ENCODE assay signal across 34 cellular contexts in genomic region chr5:39628348-39628747, GRCh38.
"Had no signal": no experiment of that assay in that cellular context is flagged by ENCODE, and none has a peak within 500 bp of the region (broad histone marks: within the 10 kb centered on the region; RNA-seq: fewer than 3 reads in every experiment).

No MANE protein-coding gene starts in this region.

- H3K9me3 ChIP-seq: MG63 had no signal

- H3K4me3 ChIP-seq: MG63 had no signal

- H3K36me3 ChIP-seq: MG63 had no signal

- H3K27me3 ChIP-seq: MG63 had no signal

- DNase-seq: Karpas-422, Kasumi-1, MG63, MM.1S, MV-4-11, NCI-H1048, NCI-H1092, NCI-H1092 treated with DMSO at 0.1 percent for 48 hours, NCI-H1105, NCI-H1105 treated with DMSO at 0.1 percent for 48 hours, NCI-H1417, NCI-H1417 treated with DMSO at 0.1 percent for 48 hours, NCI-H1436, NCI-H1436 treated with DMSO at 0.1 percent for 48 hours, NCI-H146, NCI-H1694, NCI-H1694 treated with DMSO at 0.1 percent for 48 hours, NCI-H187, NCI-H187 treated with DMSO at 0.1 percent for 48 hours, NCI-H1930, NCI-H2029, NCI-H2029 treated with DMSO at 0.1 percent for 48 hours, NCI-H2081, NCI-H2081 treated with DMSO at 0.1 percent for 48 hours, NCI-H2107, NCI-H2171, NCI-H2171 treated with DMSO at 0.1 percent for 48 hours, NCI-H2227 treated with DMSO at 0.1 percent for 48 hours, NCI-H226, NCI-H345, NCI-H446, NCI-H446 treated with DMSO at 0.1 percent for 48 hours, NCI-H510A, NCI-H510A treated with DMSO at 0.1 percent for 48 hours had no signal
